ENCODE assay signal across 16 cellular contexts in the genomic region with DNA sequence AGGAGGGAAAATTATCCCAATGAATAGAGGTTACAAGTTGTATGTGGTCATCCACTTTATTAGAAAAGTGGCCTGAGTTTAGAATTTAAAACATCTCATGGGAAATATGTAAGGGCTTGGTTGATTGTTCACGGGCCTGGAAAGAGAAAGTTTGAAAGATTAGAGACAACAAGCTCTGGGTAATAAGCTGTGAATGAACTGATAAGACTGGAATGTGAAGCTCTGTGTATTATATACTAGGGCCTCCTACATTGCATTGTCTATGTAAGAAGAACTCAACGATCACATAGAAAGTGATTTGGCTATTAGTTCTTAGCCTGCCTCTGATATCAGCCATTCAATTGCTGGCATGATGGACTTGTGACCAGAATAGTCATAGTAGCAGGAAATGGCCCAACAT.
"Had no signal": no experiment of that assay in that cellular context is flagged by ENCODE, and none has a peak within 500 bp of the region (broad histone marks: within the 10 kb centered on the region; RNA-seq: fewer than 3 reads in every experiment).

No MANE protein-coding gene starts in this region.

- H3K27me3 ChIP-seq: tibial nerve had no signal

- FAIRE-seq: bronchial epithelial cell, small intestine had no signal

- H3K9me3 Mint-ChIP-seq: activated CD4-positive, alpha-beta T cell treated with anti-CD3 and anti-CD28 coated beads, Interleukin-2, amount 10 ng/mL, durations not matched to agents 7 days and 5 days; activated naive CD8-positive, alpha-beta T cell treated with anti-CD3 and anti-CD28 coated beads for 36 hours; activated T-helper 1 cell treated with anti-CD3 and anti-CD28 coated beads, Interleukin-12 subunit alpha, Interleukin-12 subunit beta, Interleukin-2, Interleukin-4 antibody, amounts not matched to agents 30 ng/mL and 10 ng/mL and 1 ng/mL, durations not matched to agents 14 hours and 24 hours and 36 hours had no signal

- H3K36me3 ChIP-seq: left ventricle myocardium inferior, tibial nerve had no signal

- H3K9me3 ChIP-seq: left ventricle myocardium inferior, tibial nerve had no signal

- H3K4me3 Mint-ChIP-seq: activated CD4-positive, alpha-beta T cell treated with anti-CD3 and anti-CD28 coated beads, Interleukin-2, amount 10 ng/mL, durations not matched to agents 7 days and 5 days; activated naive CD8-positive, alpha-beta T cell treated with anti-CD3 and anti-CD28 coated beads for 36 hours; activated T-helper 1 cell treated with anti-CD3 and anti-CD28 coated beads, Interleukin-12 subunit alpha, Interleukin-12 subunit beta, Interleukin-2, Interleukin-4 antibody, amounts not matched to agents 30 ng/mL and 10 ng/mL and 1 ng/mL, durations not matched to agents 14 hours and 24 hours and 36 hours; natural killer cell had no signal

- H3K36me3 Mint-ChIP-seq: activated naive CD8-positive, alpha-beta T cell treated with anti-CD3 and anti-CD28 coated beads for 36 hours; natural killer cell had no signal

- H3K4me1 Mint-ChIP-seq: activated CD4-positive, alpha-beta T cell treated with anti-CD3 and anti-CD28 coated beads, Interleukin-2, amount 10 ng/mL, durations not matched to agents 7 days and 5 days; activated naive CD8-positive, alpha-beta T cell treated with anti-CD3 and anti-CD28 coated beads for 36 hours; natural killer cell had no signal

- H3K4me3 ChIP-seq: left ventricle myocardium inferior, tibial nerve had no signal

- H3K27me3 Mint-ChIP-seq: activated CD4-positive, alpha-beta T cell treated with anti-CD3 and anti-CD28 coated beads, Interleukin-2, amount 10 ng/mL, durations not matched to agents 7 days and 5 days; activated naive CD8-positive, alpha-beta T cell treated with anti-CD3 and anti-CD28 coated beads for 36 hours had no signal

- H3K4me1 ChIP-seq: left ventricle myocardium inferior, tibial nerve had no signal

- H3K27ac ChIP-seq: left ventricle myocardium inferior, tibial nerve had no signal

- DNase-seq: activated CD4-positive, alpha-beta T cell treated with anti-CD3 and anti-CD28 coated beads, Interleukin-2, amount 10 ng/mL, durations not matched to agents 7 days and 5 days; activated CD4-positive, CD25-positive, alpha-beta regulatory T cell; activated naive CD8-positive, alpha-beta T cell treated with anti-CD3 and anti-CD28 coated beads for 36 hours; anterior cingulate cortex; islet precursor cell; left ventricle myocardium inferior; natural killer cell; right cardiac atrium; small intestine; stimulated activated CD4-positive, alpha-beta T cell treated with anti-CD3 and anti-CD28 coated beads, Interleukin-4, amount 100 ng/mL, for 4 hours; stimulated activated CD8-positive, alpha-beta memory T cell treated with anti-CD3 and anti-CD28 coated beads, Interleukin-4, amount 100 ng/mL, for 48 hours; stimulated activated naive CD4-positive, alpha-beta T cell treated with Interleukin-2 at 50 U/mL for 16 hours; substantia nigra had no signal

- H3K27ac Mint-ChIP-seq: activated CD4-positive, alpha-beta T cell treated with anti-CD3 and anti-CD28 coated beads, Interleukin-2, amount 10 ng/mL, durations not matched to agents 7 days and 5 days; activated naive CD8-positive, alpha-beta T cell treated with anti-CD3 and anti-CD28 coated beads for 36 hours; activated T-helper 1 cell treated with anti-CD3 and anti-CD28 coated beads, Interleukin-12 subunit alpha, Interleukin-12 subunit beta, Interleukin-2, Interleukin-4 antibody, amounts not matched to agents 30 ng/mL and 10 ng/mL and 1 ng/mL, durations not matched to agents 14 hours and 24 hours and 36 hours; natural killer cell had no signal
